ENCODE assay signal across 14 cellular contexts in genomic region chr11:108871867-108872266, GRCh38.
DNase-seq lines count a peak whose midpoint lies in the region; ATAC-seq and TF ChIP-seq lines count a peak whose summit lies in the region.
"Had no signal": no experiment of that assay in that cellular context is flagged by ENCODE, and none has a peak within 500 bp of the region (broad histone marks: within the 10 kb centered on the region; RNA-seq: fewer than 3 reads in every experiment).

No MANE protein-coding gene starts in this region.

- H3K9me2 ChIP-seq in SK-N-SH: no peaks in the 10 kb centered on the region

- H3F3A ChIP-seq in SK-N-SH (replicated peaks; ENCODE audit: insufficient read depth): peaks cover 68% of the 10 kb centered on the region
- H3F3A ChIP-seq in smooth muscle cell (ENCODE audit: low read depth): peaks cover 6% of the 10 kb centered on the region

- peaks cover 2% of the 10 kb centered on the region for H3K36me3 Mint-ChIP-seq in activated T-cell treated with anti-CD3 and anti-CD28 coated beads, Interleukin-2, amount 50 U/mL, for 24 hours (ENCODE audit: low read depth)
- H3K36me3 Mint-ChIP-seq in natural killer cell: no peaks in the 10 kb centered on the region

- H3K4me3 Mint-ChIP-seq in activated T-cell treated with anti-CD3 and anti-CD28 coated beads, Interleukin-2, amount 50 U/mL, for 24 hours: no peak overlapping the region
- H3K4me3 Mint-ChIP-seq in natural killer cell: no peak overlapping the region

- H3K27ac ChIP-seq in SK-N-SH (ENCODE audit: low read depth in 2 of 2, low read length in 1 of 2): peak overlapping the region in 1 of 2 experiments; percentile 97; a peak in 2 of 4 replicates
- H3K27ac ChIP-seq in smooth muscle cell (ENCODE audit: low read depth): peak overlapping the region; percentile 53
- H3K27ac ChIP-seq: C4-2B, KMS-11 had no signal

- H3K9ac ChIP-seq in SK-N-SH (peak overlapping the region; percentile 64), smooth muscle cell (ENCODE audit: low read depth) (no peak overlapping the region)
- H3K9ac ChIP-seq: KMS-11 had no signal

- H4K20me1 ChIP-seq in SK-N-SH (ENCODE audit: insufficient read depth): no peaks in the 10 kb centered on the region
- no peaks in the 10 kb centered on the region for H4K20me1 ChIP-seq in smooth muscle cell (ENCODE audit: low read depth)

- no peak overlapping the region for H3K4me3 ChIP-seq in SK-N-SH (ENCODE audit: low read depth in 2 of 2, low read length in 1 of 2)
- no peak overlapping the region for H3K4me3 ChIP-seq in smooth muscle cell
- H3K4me3 ChIP-seq: GM12878 had no signal

- H3K9me3 ChIP-seq in SK-N-SH (no peaks in the 10 kb centered on the region), smooth muscle cell (replicated peaks; ENCODE audit: low read depth) (no peaks in the 10 kb centered on the region)

- DNase-seq in SK-N-SH (no peak), amniotic epithelial cell (ENCODE audit: low read depth) (peak; percentile 48), fibroblast of peridontal ligament (ENCODE audit: extremely low read depth) (peak; percentile 49), smooth muscle cell (lab: John Stamatoyannopoulos, UW; ENCODE audit: unreplicated experiment) (no peak), natural killer cell (no peak), medulla oblongata (ENCODE audit: extremely low spot score) (no peak)
- DNase-seq in activated T-cell treated with anti-CD3 and anti-CD28 coated beads, Interleukin-2, amount 50 U/mL, for 24 hours: no peak
- DNase-seq: 8988T, NCI-H187 treated with DMSO at 0.1 percent for 48 hours, SHP77 treated with DMSO at 0.1 percent for 48 hours had no signal

- no peak for TF ChIP-seq EP300 in SK-N-SH (IDR thresholded peaks at IDR 0.05; ENCODE audit: borderline replicate concordance in 1 of 2, low read depth in 1 of 2, low read length in 1 of 2)

- no peaks in the 10 kb centered on the region for H3K9me3 Mint-ChIP-seq in activated T-cell treated with anti-CD3 and anti-CD28 coated beads, Interleukin-2, amount 50 U/mL, for 24 hours
- no peaks in the 10 kb centered on the region for H3K9me3 Mint-ChIP-seq in natural killer cell

- H3K4me1 Mint-ChIP-seq in activated T-cell treated with anti-CD3 and anti-CD28 coated beads, Interleukin-2, amount 50 U/mL, for 24 hours (ENCODE audit: low read depth): peaks cover 41% of the 10 kb centered on the region
- peaks cover 8% of the 10 kb centered on the region in 2 donors for H3K4me1 Mint-ChIP-seq in natural killer cell

- POLR2A ChIA-PET in SK-N-SH (lab: Yijun Ruan, JAX): no interaction called here

- H3K4me1 ChIP-seq in SK-N-SH (ENCODE audit: control insufficient read depth in 1 of 2, insufficient read depth in 2 of 2, low read depth in 1 of 2, low read length in 1 of 2) (peaks cover 0 to 65% of the 10 kb centered on the region in 2 experiments; a peak in 3 of 4 replicates), smooth muscle cell (ENCODE audit: low read depth) (peaks cover 11% of the 10 kb centered on the region)

- H3K4me2 ChIP-seq in SK-N-SH (0 out of 2 replicates have a peak overlapping the region, but pooled peaks have one; percentile 49), smooth muscle cell (no peak overlapping the region)
- H3K4me2 ChIP-seq: KMS-11 had no signal

- no peak overlapping the region for H3K27ac Mint-ChIP-seq in activated T-cell treated with anti-CD3 and anti-CD28 coated beads, Interleukin-2, amount 50 U/mL, for 24 hours
- no peak overlapping the region for H3K27ac Mint-ChIP-seq in natural killer cell

- H2AFZ ChIP-seq in SK-N-SH (ENCODE audit: low read depth) (no peak overlapping the region), smooth muscle cell (ENCODE audit: low read depth) (no peak overlapping the region)

- ATAC-seq in SK-N-SH treated with all-trans-retinoic acid at 6 μM for 48 hours: no peak
- ATAC-seq in natural killer cell: no peak

- no peak for TF ChIP-seq RAD21 in SK-N-SH (IDR thresholded peaks at IDR 0.05; ENCODE audit: low read length)

- CTCF ChIA-PET in SK-N-SH (lab: Yijun Ruan, JAX): interaction anchor here (0.7 to 2.1 kb wide), 8 partner anchors 9 to 179 kb away, joined by 3 to 14 read pairs (median 4); no protein-coding TSS in a partner anchor

- 98% methylated on average over 2 of the region's 2 CpGs for WGBS in SK-N-SH (ENCODE audit: low lambda C conversion rate)
- 100% methylated on average over 2 of the region's 2 CpGs for WGBS in smooth muscle cell (ENCODE audit: low lambda C conversion rate)

- intact Hi-C loops in natural killer cell (cut with micrococcal nuclease): no loop called here

- no peak for TF ChIP-seq CTCF in SK-N-SH (IDR thresholded peaks at IDR 0.05)
- TF ChIP-seq CTCF in smooth muscle cell (IDR thresholded peaks at IDR 0.05; ENCODE audit: borderline replicate concordance, insufficient read depth, poor library complexity, severe bottlenecking): no peak
- no peak for TF ChIP-seq CTCF in natural killer cell (IDR thresholded peaks at IDR 0.05)

- H3K27me3 Mint-ChIP-seq in activated T-cell treated with anti-CD3 and anti-CD28 coated beads, Interleukin-2, amount 50 U/mL, for 24 hours: no peaks in the 10 kb centered on the region
- H3K27me3 Mint-ChIP-seq in natural killer cell (ENCODE audit: low read depth in 2 of 2): no peaks in the 10 kb centered on the region

- H3K27me3 ChIP-seq in SK-N-SH (ENCODE audit: insufficient read depth) (no peaks in the 10 kb centered on the region), smooth muscle cell (ENCODE audit: low read depth) (no peaks in the 10 kb centered on the region)

- H3K79me2 ChIP-seq in SK-N-SH (ENCODE audit: insufficient read depth) (0 out of 2 replicates have a peak, but pooled peaks cover 7% of the 10 kb centered on the region), smooth muscle cell (ENCODE audit: low read depth) (no peaks in the 10 kb centered on the region)

- H3K36me3 ChIP-seq in SK-N-SH (replicated peaks in 1 of 2; ENCODE audit: control insufficient read depth in 1 of 2, insufficient read depth in 2 of 2, low read length in 1 of 2) (no peaks in the 10 kb centered on the region), smooth muscle cell (ENCODE audit: low read depth) (no peaks in the 10 kb centered on the region)

TF ChIP-seq in SK-N-SH, 30 proteins besides CTCF, POLR2A, EP300 and RAD21 (continues in another document):
- TF ChIP-seq FOXJ3 (CRISPR knock-in tag; IDR thresholded peaks at IDR 0.05) (no peak), TAF1 (IDR thresholded peaks at IDR 0.05; ENCODE audit: borderline replicate concordance, low read depth, low read length) (no peak), ZBTB33 (IDR thresholded peaks at IDR 0.05; ENCODE audit: borderline replicate concordance, low read depth) (no peak), USF2 (IDR thresholded peaks at IDR 0.05; ENCODE audit: borderline replicate concordance, low read depth, low read length) (no peak), TCF12 (IDR thresholded peaks at IDR 0.05) (no peak)

TF ChIP-seq in SK-N-SH treated with all-trans-retinoic acid at 6 μM for 48 hours, 23 proteins besides CTCF, POLR2A, EP300 and RAD21:
- no peak for TF ChIP-seq SNAI2 (CRISPR knock-in tag; IDR thresholded peaks at IDR 0.05)
- TF ChIP-seq CREB5 (CRISPR knock-in tag; IDR thresholded peaks at IDR 0.05; ENCODE audit: low read depth): no peak
- no peak for TF ChIP-seq PPARA (CRISPR knock-in tag; IDR thresholded peaks at IDR 0.05; ENCODE audit: borderline replicate concordance)
- no peak for TF ChIP-seq ESRRG (CRISPR knock-in tag; IDR thresholded peaks at IDR 0.05)
TF ChIP-seq in SK-N-SH treated with all-trans-retinoic acid at 6 μM for 48 hours: peak in this region for 0.

Comparison
In these comparisons a context has a peak if more than half of its experiments do, and no peak if none do; other contexts are left out.
1. DNase-seq: peak in amniotic epithelial cell (single experiment) and fibroblast of peridontal ligament (single experiment); none in SK-N-SH (single experiment), smooth muscle cell (single experiment), activated T-cell treated with anti-CD3 and anti-CD28 coated beads, Interleukin-2, amount 50 U/mL, for 24 hours (single experiment), natural killer cell (single experiment) and medulla oblongata (single experiment).